ENCODE assay signal across 2 cellular contexts in genomic region chr1:111648826-111649225, GRCh38.
TF ChIP-seq lines count a peak whose summit lies in the region.

No MANE protein-coding gene starts in this region.

TF ChIP-seq in SK-N-SH, 30 proteins besides CTCF, POLR2A, EP300 and RAD21:
- TF ChIP-seq FOXM1 (IDR thresholded peaks at IDR 0.05; ENCODE audit: low read depth) (no peak), SMC3 (IDR thresholded peaks at IDR 0.05; ENCODE audit: low read depth, low read length) (no peak), MXI1 (IDR thresholded peaks at IDR 0.05; ENCODE audit: low read depth, low read length) (no peak), TEAD4 (IDR thresholded peaks at IDR 0.05; ENCODE audit: borderline replicate concordance, insufficient read depth) (no peak), FOXJ3 (CRISPR knock-in tag; IDR thresholded peaks at IDR 0.05) (no peak), CHD2 (IDR thresholded peaks at IDR 0.05; ENCODE audit: low read length, partially characterized antibody) (no peak), GABPA (IDR thresholded peaks at IDR 0.05; ENCODE audit: low read depth) (no peak), RFX5 (IDR thresholded peaks at IDR 0.05; ENCODE audit: low read length) (no peak), POLR2AphosphoS5 (IDR thresholded peaks at IDR 0.05; ENCODE audit: low read depth, low read length) (no peak), MEF2A (IDR thresholded peaks at IDR 0.05; ENCODE audit: borderline replicate concordance, low read depth) (no peak), NRF1 (IDR thresholded peaks at IDR 0.05; ENCODE audit: low read depth, low read length) (no peak)

TF ChIP-seq in GM23338, 12 proteins besides CTCF, POLR2A, EP300 and RAD21:
- TF ChIP-seq ETS1 (IDR thresholded peaks at IDR 0.05) (no peak), NANOG (IDR thresholded peaks at IDR 0.05; ENCODE audit: borderline replicate concordance) (no peak)
- TF ChIP-seq, protein P1, sequence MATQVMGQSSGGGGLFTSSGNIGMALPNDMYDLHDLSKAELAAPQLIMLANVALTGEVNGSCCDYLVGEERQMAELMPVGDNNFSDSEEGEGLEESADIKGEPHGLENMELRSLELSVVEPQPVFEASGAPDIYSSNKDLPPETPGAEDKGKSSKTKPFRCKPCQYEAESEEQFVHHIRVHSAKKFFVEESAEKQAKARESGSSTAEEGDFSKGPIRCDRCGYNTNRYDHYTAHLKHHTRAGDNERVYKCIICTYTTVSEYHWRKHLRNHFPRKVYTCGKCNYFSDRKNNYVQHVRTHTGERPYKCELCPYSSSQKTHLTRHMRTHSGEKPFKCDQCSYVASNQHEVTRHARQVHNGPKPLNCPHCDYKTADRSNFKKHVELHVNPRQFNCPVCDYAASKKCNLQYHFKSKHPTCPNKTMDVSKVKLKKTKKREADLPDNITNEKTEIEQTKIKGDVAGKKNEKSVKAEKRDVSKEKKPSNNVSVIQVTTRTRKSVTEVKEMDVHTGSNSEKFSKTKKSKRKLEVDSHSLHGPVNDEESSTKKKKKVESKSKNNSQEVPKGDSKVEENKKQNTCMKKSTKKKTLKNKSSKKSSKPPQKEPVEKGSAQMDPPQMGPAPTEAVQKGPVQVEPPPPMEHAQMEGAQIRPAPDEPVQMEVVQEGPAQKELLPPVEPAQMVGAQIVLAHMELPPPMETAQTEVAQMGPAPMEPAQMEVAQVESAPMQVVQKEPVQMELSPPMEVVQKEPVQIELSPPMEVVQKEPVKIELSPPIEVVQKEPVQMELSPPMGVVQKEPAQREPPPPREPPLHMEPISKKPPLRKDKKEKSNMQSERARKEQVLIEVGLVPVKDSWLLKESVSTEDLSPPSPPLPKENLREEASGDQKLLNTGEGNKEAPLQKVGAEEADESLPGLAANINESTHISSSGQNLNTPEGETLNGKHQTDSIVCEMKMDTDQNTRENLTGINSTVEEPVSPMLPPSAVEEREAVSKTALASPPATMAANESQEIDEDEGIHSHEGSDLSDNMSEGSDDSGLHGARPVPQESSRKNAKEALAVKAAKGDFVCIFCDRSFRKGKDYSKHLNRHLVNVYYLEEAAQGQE (IDR thresholded peaks at IDR 0.05; ENCODE audit: unreplicated experiment) = no peak
